ENCODE assay signal across 24 cellular contexts in the genomic region with DNA sequence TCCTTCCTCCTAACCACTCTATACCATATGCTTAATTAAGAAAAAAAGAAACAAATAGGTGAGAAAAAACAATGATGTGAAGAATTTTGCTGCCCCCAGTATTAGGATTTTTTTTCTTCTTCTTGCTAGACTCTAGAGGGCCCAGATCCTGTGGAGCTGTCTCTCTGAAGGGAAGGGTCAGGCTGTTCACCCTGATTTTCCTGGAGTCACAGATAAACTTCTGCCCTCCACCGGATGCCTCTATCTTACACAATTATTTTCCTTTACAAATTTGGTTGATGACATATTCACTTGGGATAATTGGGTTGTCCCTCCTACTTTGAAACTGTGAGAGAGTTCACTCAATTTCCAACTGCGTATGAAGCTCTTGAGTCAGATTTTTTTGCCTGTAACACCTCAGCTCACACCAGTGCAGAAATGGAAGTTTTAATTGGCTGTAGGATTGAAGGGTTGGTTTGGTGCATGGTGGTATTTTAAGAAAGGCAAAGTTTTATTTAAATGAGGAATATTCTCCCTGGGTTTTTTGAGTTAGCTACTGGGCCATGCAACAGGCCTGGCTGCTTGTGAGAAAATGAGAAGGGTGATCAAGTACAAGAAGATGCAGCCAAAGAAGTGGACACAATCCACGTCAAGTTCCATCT.
"Had no signal": no experiment of that assay in that cellular context is flagged by ENCODE, and none has a peak within 500 bp of the region (broad histone marks: within the 10 kb centered on the region; RNA-seq: fewer than 3 reads in every experiment).

No MANE protein-coding gene starts in this region.

- H3K36me3 ChIP-seq: Peyer's patch had no signal

- FAIRE-seq: astrocyte, TTC549 had no signal

- ATAC-seq: activated CD8-positive, alpha-beta memory T cell treated with anti-CD3 and anti-CD28 coated beads, Interleukin-2, amount 10 ng/mL, durations not matched to agents 7 days and 5 days; T-cell had no signal

- H3K27ac ChIP-seq: Peyer's patch, RWPE1 had no signal

- H3K27me3 ChIP-seq: Peyer's patch had no signal

- DNase-seq: activated B cell treated with CpG ODN at 0.5 μM for 24 hours; activated CD4-positive, alpha-beta T cell treated with anti-CD3 and anti-CD28 coated beads for 1 hour; activated CD4-positive, alpha-beta T cell treated with anti-CD3 and anti-CD28 coated beads, Interleukin-2, amount 10 ng/mL, durations not matched to agents 24 days and 14 days; activated CD4-positive, alpha-beta T cell treated with anti-CD3 and anti-CD28 coated beads, Interleukin-2, amount 50 U/mL, for 48 hours; activated CD8-positive, alpha-beta memory T cell treated with anti-CD3 and anti-CD28 coated beads, Interleukin-2, amount 10 ng/mL, durations not matched to agents 7 days and 5 days; activated effector memory CD4-positive, alpha-beta T cell treated with Interleukin-2 at 50 U/mL for 16 hours; activated naive CD4-positive, alpha-beta T cell; activated T-cell treated with anti-CD3 and anti-CD28 coated beads, Interleukin-2, amount 50 U/mL, for 24 hours; amygdala; KBM-7; NCI-H1048; NCI-H146; NCI-H187 treated with DMSO at 0.1 percent for 48 hours; NCI-H2081 treated with DMSO at 0.1 percent for 48 hours; NCI-H446; NCI-H524; Peyer's patch; SHP77 treated with DMSO at 0.1 percent for 48 hours; T-cell; T-helper 2 cell; T1000 had no signal

- H3K4me3 ChIP-seq: Peyer's patch had no signal

- H3K4me1 ChIP-seq: Peyer's patch had no signal
